ENCODE assay signal across 10 cellular contexts in the genomic region with DNA sequence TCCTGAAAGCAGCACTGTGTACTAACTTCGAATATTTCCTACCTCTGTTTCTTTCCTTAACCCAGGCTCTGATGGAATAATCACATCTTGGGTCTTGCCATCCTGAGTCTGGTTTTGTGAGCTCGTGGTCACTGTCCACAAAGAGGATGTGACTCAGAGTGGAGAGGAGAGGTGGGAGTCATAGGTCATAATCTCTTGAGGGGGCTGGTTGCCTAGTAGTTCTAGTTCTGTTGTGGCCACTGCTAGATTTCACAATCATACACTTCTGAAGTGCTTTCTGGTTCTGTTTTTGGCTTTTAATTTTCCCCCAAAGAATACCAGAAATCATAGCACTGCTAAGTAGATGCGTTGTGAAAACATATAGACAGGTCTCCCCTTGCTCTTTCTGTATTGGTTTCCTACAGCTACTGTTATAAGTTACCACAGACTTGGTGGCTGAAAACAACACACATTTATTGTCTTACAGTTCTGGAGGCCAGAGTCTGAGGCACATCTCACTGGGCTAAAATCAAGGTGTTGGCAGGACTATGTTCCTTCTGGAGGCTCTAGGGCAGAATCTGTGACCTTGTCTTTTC.
DNase-seq lines count a peak whose midpoint lies in the region; ATAC-seq and TF ChIP-seq lines count a peak whose summit lies in the region.
"Had no signal": no experiment of that assay in that cellular context is flagged by ENCODE, and none has a peak within 500 bp of the region (broad histone marks: within the 10 kb centered on the region; RNA-seq: fewer than 3 reads in every experiment).

No MANE protein-coding gene starts in this region.

- H3K9ac ChIP-seq in trophoblast cell (ENCODE audit: low read length) = no peak overlapping the region

- no peak for TF ChIP-seq CTCF in body of pancreas (IDR thresholded peaks at IDR 0.05)

- CTCF ChIA-PET in CD4-positive, alpha-beta memory T cell (lab: Charles Lee; ENCODE audit: partially characterized antibody) = no interaction called here

- H3K27me3 Mint-ChIP-seq in CD4-positive, alpha-beta memory T cell = peaks cover 10 to 14% of the 10 kb centered on the region in 2 donors

- H3K4ac ChIP-seq in trophoblast cell (ENCODE audit: low read depth, low read length) = no peak overlapping the region

- no peak overlapping the region for H3K14ac ChIP-seq in trophoblast cell (ENCODE audit: low read length)

- WGBS in body of pancreas, 2 donors = 49 to 59% methylated on average over 3 of the region's 3 CpGs
- WGBS in trophoblast cell (ENCODE audit: extremely low coverage, insufficient coverage, insufficient read length) = no CpG with 5 or more reads among the region's 3 CpGs

- TF ChIP-seq POLR2A in body of pancreas (IDR thresholded peaks at IDR 0.05) = no peak

- H3K4me2 ChIP-seq in trophoblast cell (ENCODE audit: low read length) = no peak overlapping the region

- H3K27ac ChIP-seq in body of pancreas (no peak overlapping the region), trophoblast cell (ENCODE audit: low read depth, low read length) (no peak overlapping the region)
- no peak overlapping the region for H3K27ac ChIP-seq in CD4-positive, alpha-beta memory T cell (ENCODE audit: low read depth, low read length)

- H4K8ac ChIP-seq in trophoblast cell (ENCODE audit: low read depth, low read length) = no peak overlapping the region

- no peak overlapping the region for H3K4me3 Mint-ChIP-seq in CD4-positive, alpha-beta memory T cell
- H3K4me3 Mint-ChIP-seq: activated naive CD4-positive, alpha-beta T cell treated with anti-CD3 and anti-CD28 coated beads, Interleukin-2, amount 50 U/mL, for 24 hours had no signal

- H3K9me3 Mint-ChIP-seq in CD4-positive, alpha-beta memory T cell = no peaks in the 10 kb centered on the region
- H3K9me3 Mint-ChIP-seq: activated naive CD4-positive, alpha-beta T cell treated with anti-CD3 and anti-CD28 coated beads, Interleukin-2, amount 50 U/mL, for 24 hours had no signal

- H4K12ac ChIP-seq in trophoblast cell (ENCODE audit: low read depth, low read length) = no peak overlapping the region

- H3K18ac ChIP-seq in trophoblast cell (ENCODE audit: low read length) = no peak overlapping the region

- no peak overlapping the region for H4K91ac ChIP-seq in trophoblast cell (ENCODE audit: low read depth, low read length)

- intact Hi-C loops in body of pancreas (cut with DNase I) = no loop called here
- intact Hi-C loops in CD4-positive, alpha-beta memory T cell (cut with micrococcal nuclease) = no loop called here

- H3K27me3 ChIP-seq in body of pancreas (no peaks in the 10 kb centered on the region), trophoblast cell (ENCODE audit: insufficient read depth, low read length) (no peaks in the 10 kb centered on the region)
- H3K27me3 ChIP-seq in CD4-positive, alpha-beta memory T cell (ENCODE audit: insufficient read depth, low read length) = no peaks in the 10 kb centered on the region

- H3K27ac Mint-ChIP-seq in CD4-positive, alpha-beta memory T cell = no peak overlapping the region
- H3K27ac Mint-ChIP-seq: activated naive CD4-positive, alpha-beta T cell treated with anti-CD3 and anti-CD28 coated beads, Interleukin-2, amount 50 U/mL, for 24 hours had no signal

- H3K4me3 ChIP-seq in body of pancreas (no peak overlapping the region), trophoblast cell (ENCODE audit: low read depth, low read length) (no peak overlapping the region)
- H3K4me3 ChIP-seq in CD4-positive, alpha-beta memory T cell (ENCODE audit: low read length in 2 of 2) = no peak overlapping the region

- ATAC-seq in GM18907 (IDR thresholded peaks at IDR 0.05; ENCODE audit: unreplicated experiment) (peak; percentile 64), body of pancreas (peak; percentile 47), GM18519 (IDR thresholded peaks at IDR 0.05; ENCODE audit: low FRiP score, unreplicated experiment) (no peak)
- ATAC-seq: Panc1 had no signal

- no peaks in the 10 kb centered on the region for H3K79me2 ChIP-seq in trophoblast cell (ENCODE audit: control insufficient read depth, insufficient read depth, low read length, poor library complexity)

- peak overlapping the region; percentile 12 for H3K23ac ChIP-seq in trophoblast cell (ENCODE audit: low read length)

- H3K36me3 ChIP-seq in body of pancreas (replicated peaks in 1 of 2; ENCODE audit: insufficient read depth in 1 of 2, low read depth in 2 of 2) (no peaks in the 10 kb centered on the region), trophoblast cell (ENCODE audit: control insufficient read depth in 1 of 2, insufficient read depth in 2 of 2, low read length in 2 of 2) (no peaks in the 10 kb centered on the region)
- H3K36me3 ChIP-seq in CD4-positive, alpha-beta memory T cell (ENCODE audit: insufficient read depth, low read length) = no peaks in the 10 kb centered on the region

- H3K36me3 Mint-ChIP-seq in CD4-positive, alpha-beta memory T cell = no peaks in the 10 kb centered on the region
- H3K36me3 Mint-ChIP-seq: activated naive CD4-positive, alpha-beta T cell treated with anti-CD3 and anti-CD28 coated beads, Interleukin-2, amount 50 U/mL, for 24 hours had no signal

- H3K79me1 ChIP-seq in trophoblast cell (ENCODE audit: low read length) = no peaks in the 10 kb centered on the region

- no peak overlapping the region for H2AK5ac ChIP-seq in trophoblast cell (ENCODE audit: low read length)

- H2BK120ac ChIP-seq in trophoblast cell (ENCODE audit: insufficient read depth, low read length, poor library complexity) = no peak overlapping the region

- no peaks in the 10 kb centered on the region for H3K4me1 Mint-ChIP-seq in CD4-positive, alpha-beta memory T cell
- H3K4me1 Mint-ChIP-seq: activated naive CD4-positive, alpha-beta T cell treated with anti-CD3 and anti-CD28 coated beads, Interleukin-2, amount 50 U/mL, for 24 hours had no signal

- H2AFZ ChIP-seq in trophoblast cell (ENCODE audit: insufficient read depth, low read length, poor library complexity) = no peak overlapping the region

- POLR2A ChIA-PET in CD4-positive, alpha-beta memory T cell (lab: Charles Lee; ENCODE audit: partially characterized antibody) = no interaction called here

- no peak overlapping the region for H2BK12ac ChIP-seq in trophoblast cell (ENCODE audit: low read length)

- H3K9me3 ChIP-seq in body of pancreas = no peaks in the 10 kb centered on the region
- no peaks in the 10 kb centered on the region for H3K9me3 ChIP-seq in trophoblast cell (ENCODE audit: insufficient read depth, low read depth, low read length)
- no peaks in the 10 kb centered on the region for H3K9me3 ChIP-seq in CD4-positive, alpha-beta memory T cell (ENCODE audit: control insufficient read depth in 1 of 2, low read length in 2 of 2)

- peaks cover 19% of the 10 kb centered on the region for H3K4me1 ChIP-seq in body of pancreas
- peaks cover 0 to 5% of the 10 kb centered on the region in 2 experiments for H3K4me1 ChIP-seq in trophoblast cell (ENCODE audit: control insufficient read depth in 1 of 2, insufficient read depth in 2 of 2, low read length in 2 of 2)
- H3K4me1 ChIP-seq in CD4-positive, alpha-beta memory T cell (ENCODE audit: insufficient read depth, low read length) = no peaks in the 10 kb centered on the region

- H2BK5ac ChIP-seq in trophoblast cell (ENCODE audit: low read depth, low read length, poor library complexity) = no peak overlapping the region

- DNase-seq in HS-5 (ENCODE audit: low read depth) = peak; percentile 70
- DNase-seq in body of pancreas = peak in 1 of 4 donors; percentile 51
- DNase-seq in trophoblast cell = peak in 1 of 2 donors; percentile 24
- DNase-seq in GF-D8 (lab: John Stamatoyannopoulos, UW) = no peak
- no peak for DNase-seq in CD4-positive, alpha-beta memory T cell
- DNase-seq in hepatic stellate cell (ENCODE audit: low spot score) = no peak
